ENCODE assay signal across 13 cellular contexts in the genomic region with DNA sequence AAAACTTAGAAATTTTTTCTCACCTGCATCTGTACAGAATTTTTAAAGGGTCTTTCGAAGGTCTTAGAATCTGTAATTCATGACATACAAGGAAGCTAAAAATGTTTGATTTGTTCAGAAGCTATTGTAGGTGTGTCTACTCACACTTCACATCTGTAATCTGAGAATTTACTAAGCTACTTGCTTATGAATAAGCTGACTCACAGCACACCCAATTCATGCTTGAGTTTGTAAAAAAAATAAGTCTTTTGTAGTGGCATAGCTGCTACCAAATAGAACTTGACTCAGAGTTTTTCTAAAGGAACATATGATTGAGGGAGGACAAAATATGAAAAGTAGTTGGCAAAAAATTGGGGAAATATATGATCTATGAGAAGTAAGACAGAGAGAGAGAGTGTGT. TPM values are rescaled to one million over a fixed set of nuclear protein-coding genes. Genes with fewer than 3 reads are reported as not detected.
A peak's percentile ranks its signal among the peaks of the same experiment; 100 is the strongest.
DNase-seq lines count a peak whose midpoint lies in the region; ATAC-seq and TF ChIP-seq lines count a peak whose summit lies in the region.
"Had no signal": no experiment of that assay in that cellular context is flagged by ENCODE, and none has a peak within 500 bp of the region (broad histone marks: within the 10 kb centered on the region; RNA-seq: fewer than 3 reads in every experiment).

No MANE protein-coding gene starts in this region.

- H3K23me2 ChIP-seq in H9 (ENCODE audit: insufficient read length, low read depth, low read length, poor library complexity, severe bottlenecking), result no peaks in the 10 kb centered on the region

- BruUV-seq in mammary epithelial cell (replicated peaks; lab: Mats Ljungman, UMichigan), result no TSS peak

- H2BK20ac ChIP-seq in H9 (ENCODE audit: low read depth, low read length, poor library complexity, severe bottlenecking), result no peak overlapping the region

- no peak overlapping the region for H3K14ac ChIP-seq in H9 (ENCODE audit: insufficient read depth, low read length)

- H3K4me1 ChIP-seq in mammary epithelial cell (ENCODE audit: insufficient read depth, low read length) (peaks cover 13% of the 10 kb centered on the region), lower lobe of right lung (no peaks in the 10 kb centered on the region), H9 (ENCODE audit: insufficient read depth, low read length) (no peaks in the 10 kb centered on the region)

- no peak overlapping the region for H3T11ph ChIP-seq in H9 (ENCODE audit: low read length)

- no peak overlapping the region for H2BK15ac ChIP-seq in H9 (ENCODE audit: low read depth, low read length)

- H3K9me3 ChIP-seq in mammary epithelial cell (replicated peaks; ENCODE audit: insufficient read depth, low read length) (no peaks in the 10 kb centered on the region), lower lobe of right lung (no peaks in the 10 kb centered on the region), H9 (ENCODE audit: control insufficient read depth, low read depth, low read length) (no peaks in the 10 kb centered on the region)

- H3K4me1 Mint-ChIP-seq in activated CD8-positive, alpha-beta T cell treated with anti-CD3 and anti-CD28 coated beads, Interleukin-2, amount 10 ng/mL, durations not matched to agents 7 days and 5 days (ENCODE audit: low read depth), result no peaks in the 10 kb centered on the region
- H3K4me1 Mint-ChIP-seq in H9, result peaks cover 0 to 3% of the 10 kb centered on the region in 2 experiments; a peak in 1 of 4 replicates

- no peak overlapping the region for H3K18ac ChIP-seq in H9 (ENCODE audit: insufficient read length, low read depth, low read length)

- no peak overlapping the region for H3K4me3 Mint-ChIP-seq in activated CD8-positive, alpha-beta T cell treated with anti-CD3 and anti-CD28 coated beads, Interleukin-2, amount 10 ng/mL, durations not matched to agents 7 days and 5 days
- no peak overlapping the region for H3K4me3 Mint-ChIP-seq in H9
- H3K4me3 Mint-ChIP-seq: CD4-positive, alpha-beta T cell had no signal

- in situ Hi-C loops in mammary epithelial cell (cut with MboI; ENCODE audit: low sequenced_read_pairs in 2 of 2), result no loop called here

- H3K79me1 ChIP-seq in H9 (ENCODE audit: insufficient read depth, low read depth, low read length, poor library complexity, severe bottlenecking), result no peaks in the 10 kb centered on the region

- no peak overlapping the region for H3K27ac Mint-ChIP-seq in activated CD8-positive, alpha-beta T cell treated with anti-CD3 and anti-CD28 coated beads, Interleukin-2, amount 10 ng/mL, durations not matched to agents 7 days and 5 days
- no peak overlapping the region for H3K27ac Mint-ChIP-seq in H9
- H3K27ac Mint-ChIP-seq: CD4-positive, alpha-beta T cell had no signal

- H3K56ac ChIP-seq in H9 (ENCODE audit: insufficient read length, low read depth, low read length), result no peak overlapping the region

- H2AFZ ChIP-seq in mammary epithelial cell (ENCODE audit: low read depth, low read length), result no peak overlapping the region
- H2AFZ ChIP-seq in H9 (ENCODE audit: low read length), result no peak overlapping the region

- no peak overlapping the region for H2AK5ac ChIP-seq in H9 (ENCODE audit: insufficient read length, low read length)

- no peak overlapping the region for H4K8ac ChIP-seq in H9 (replicated peaks; ENCODE audit: insufficient read length, low read depth, low read length)

- no peaks in the 10 kb centered on the region for H3K27me3 ChIP-seq in mammary epithelial cell (ENCODE audit: insufficient read depth, low read length)
- no peaks in the 10 kb centered on the region for H3K27me3 ChIP-seq in lower lobe of right lung (ENCODE audit: low read depth)
- H3K27me3 ChIP-seq in H9 (ENCODE audit: insufficient read depth, low read length), result no peaks in the 10 kb centered on the region
- H3K27me3 ChIP-seq: cardiac muscle cell had no signal

- H3K27me3 Mint-ChIP-seq in activated CD8-positive, alpha-beta T cell treated with anti-CD3 and anti-CD28 coated beads, Interleukin-2, amount 10 ng/mL, durations not matched to agents 7 days and 5 days (ENCODE audit: low read depth), result no peaks in the 10 kb centered on the region
- no peaks in the 10 kb centered on the region for H3K27me3 Mint-ChIP-seq in H9 (ENCODE audit: low read depth)

- ATAC-seq in lower lobe of right lung (peak; percentile 41 to 65), GM18858 (IDR thresholded peaks at IDR 0.05; ENCODE audit: unreplicated experiment) (no peak)
- no peak for ATAC-seq in activated CD8-positive, alpha-beta T cell treated with anti-CD3 and anti-CD28 coated beads, Interleukin-2, amount 10 ng/mL, durations not matched to agents 7 days and 5 days
- ATAC-seq: GM12878 had no signal

- H2BK12ac ChIP-seq in H9 (ENCODE audit: insufficient read length, low read depth, low read length), result no peak overlapping the region

- dilution Hi-C loops in mammary epithelial cell (cut with HindIII; ENCODE audit: low sequenced_read_pairs), result no loop called here

- no peaks in the 10 kb centered on the region for H3K9me3 Mint-ChIP-seq in activated CD8-positive, alpha-beta T cell treated with anti-CD3 and anti-CD28 coated beads, Interleukin-2, amount 10 ng/mL, durations not matched to agents 7 days and 5 days (ENCODE audit: insufficient read depth)
- H3K9me3 Mint-ChIP-seq in H9, result no peaks in the 10 kb centered on the region; a peak in 1 of 5 replicates
- H3K9me3 Mint-ChIP-seq: CD4-positive, alpha-beta T cell had no signal

- H4K20me1 ChIP-seq in mammary epithelial cell (ENCODE audit: insufficient read depth, low read length), result no peaks in the 10 kb centered on the region
- H4K20me1 ChIP-seq in H9 (ENCODE audit: control insufficient read depth, insufficient read depth, insufficient read length), result no peaks in the 10 kb centered on the region

- H3K4me3 ChIP-seq in mammary epithelial cell (replicated peaks in 1 of 3; ENCODE audit: insufficient read depth in 1 of 3, low read depth in 2 of 3, low read length in 3 of 3) (no peak overlapping the region), lower lobe of right lung (no peak overlapping the region)
- H3K4me3 ChIP-seq: cardiac muscle cell, GM12878, lung had no signal

- H3K36me3 ChIP-seq in mammary epithelial cell (ENCODE audit: insufficient read depth, low read length) (no peaks in the 10 kb centered on the region), lower lobe of right lung (no peaks in the 10 kb centered on the region)
- H3K36me3 ChIP-seq: cardiac muscle cell had no signal

- H3K27ac ChIP-seq in mammary epithelial cell (ENCODE audit: insufficient read depth, low read depth, low read length), result no peak overlapping the region
- H3K27ac ChIP-seq in lower lobe of right lung, result no peak overlapping the region
- H3K27ac ChIP-seq in H9 (ENCODE audit: insufficient read length, low read depth, low read length), result no peak overlapping the region

- POLR2A ChIA-PET in activated CD8-positive, alpha-beta T cell treated with anti-CD3 and anti-CD28 coated beads, Interleukin-2, amount 10 ng/mL, durations not matched to agents 7 days and 5 days (lab: Charles Lee), result no interaction called here

- no peak overlapping the region for H2BK120ac ChIP-seq in H9 (ENCODE audit: low read depth, low read length, poor library complexity, severe bottlenecking)

- no peaks in the 10 kb centered on the region for H3K79me2 ChIP-seq in mammary epithelial cell (ENCODE audit: insufficient read depth, low read length)
- no peaks in the 10 kb centered on the region for H3K79me2 ChIP-seq in H9 (ENCODE audit: insufficient read depth, low read length)

- WGBS in mammary epithelial cell (ENCODE audit: low coverage, missing lambda C conversion rate), result 78% methylated on average over 1 of the region's 1 CpG
- no CpG with 5 or more reads among the region's 1 CpG for WGBS in H9 (ENCODE audit: extremely low coverage, insufficient read length, low lambda C conversion rate)

- intact Hi-C loops in mammary epithelial cell (cut with micrococcal nuclease) (loop anchor here (5.0 kb wide), 1 partner anchor 35 kb away; no protein-coding TSS in a partner anchor), lower lobe of right lung (cut with DNase I) (no loop called here)

- H3K36me3 Mint-ChIP-seq in activated CD8-positive, alpha-beta T cell treated with anti-CD3 and anti-CD28 coated beads, Interleukin-2, amount 10 ng/mL, durations not matched to agents 7 days and 5 days (ENCODE audit: low read depth), result no peaks in the 10 kb centered on the region
- no peaks in the 10 kb centered on the region for H3K36me3 Mint-ChIP-seq in H9 (ENCODE audit: insufficient read depth in 1 of 3, low read depth in 3 of 3)

- H3K4me2 ChIP-seq in mammary epithelial cell (ENCODE audit: insufficient read depth, low read depth, low read length), result no peak overlapping the region
- H3K4me2 ChIP-seq in H9 (ENCODE audit: insufficient read depth, insufficient read length, low read length), result no peak overlapping the region

- no peak overlapping the region for H2BK5ac ChIP-seq in H9 (ENCODE audit: insufficient read length, low read length)

- CTCF ChIA-PET in mammary epithelial cell (lab: Charles Lee; ENCODE audit: low non-redundant PET), result no interaction called here
- CTCF ChIA-PET in activated CD8-positive, alpha-beta T cell treated with anti-CD3 and anti-CD28 coated beads, Interleukin-2, amount 10 ng/mL, durations not matched to agents 7 days and 5 days (lab: Charles Lee), result no interaction called here

- no peak overlapping the region for H3K4ac ChIP-seq in H9 (ENCODE audit: low read depth, low read length)

- H3K23ac ChIP-seq in H9 (ENCODE audit: insufficient read length, low read depth, low read length), result no peak overlapping the region

- no peak overlapping the region for H3K9ac ChIP-seq in mammary epithelial cell (ENCODE audit: insufficient read depth, low read length)
- H3K9ac ChIP-seq in H9 (ENCODE audit: extremely low read depth, insufficient read length, low read length), result no peak overlapping the region

- H4K91ac ChIP-seq in H9 (ENCODE audit: insufficient read length, low read depth, low read length), result no peak overlapping the region

- TF ChIP-seq CTCF in mammary epithelial cell (conservative IDR thresholded peaks at IDR 0.05 in 1 of 2, IDR thresholded peaks at IDR 0.05 in 1 of 2; ENCODE audit: extremely low read depth in 1 of 2, insufficient read depth in 1 of 2, low read depth in 1 of 2, low read length in 2 of 2) (no peak), lower lobe of right lung (IDR thresholded peaks at IDR 0.05) (no peak), H9 (conservative IDR thresholded peaks at IDR 0.05) (no peak)

- DNase-seq in Daoy (ENCODE audit: low read depth) (peak; percentile 41), NCI-H2029 (lab: John Stamatoyannopoulos, UW) (peak; percentile 50), mammary epithelial cell (peak; percentile 75), lower lobe of right lung (no peak), H9 (no peak)
- DNase-seq in activated CD8-positive, alpha-beta T cell treated with anti-CD3 and anti-CD28 coated beads, Interleukin-2, amount 10 ng/mL, durations not matched to agents 7 days and 5 days, result no peak
- no peak for DNase-seq in stimulated activated naive CD4-positive, alpha-beta T cell treated with Interleukin-2 at 50 U/mL for 16 hours (lab: John Stamatoyannopoulos, UW)
- DNase-seq: CD4-positive, alpha-beta T cell; NCI-H1105 treated with DMSO at 0.1 percent for 48 hours had no signal

- H4K5ac ChIP-seq in H9 (ENCODE audit: insufficient read length, low read depth, low read length), result no peak overlapping the region

RNA-seq across cellular contexts. Expression of gene AGR2, which starts 12.7 kb away (rescaled TPM):
- not detected in 2 replicates for total RNA-seq in Daoy (2014; rRNA removed; shearing (Covaris generic))
- total RNA-seq in mammary epithelial cell (1 to 10 TPM; 1.0 to 1.9 TPM), lower lobe of right lung (93.0 TPM), H9 (2021) (not detected in 2 replicates)
- polyA plus RNA-seq in mammary epithelial cell, result 8.7 TPM
- not detected for polyA minus RNA-seq in mammary epithelial cell
- total RNA-seq in activated CD8-positive, alpha-beta T cell treated with anti-CD3 and anti-CD28 coated beads, Interleukin-2, amount 10 ng/mL, durations not matched to agents 7 days and 5 days, result not detected
- total RNA-seq: cardiac muscle cell; CD4-positive, alpha-beta T cell had no signal
- polyA plus RNA-seq: GM12878 had no signal

Comparison
In these comparisons a context has a peak if more than half of its experiments do, and no peak if none do; other contexts are left out.
1. DNase-seq: peak in Daoy (single experiment), NCI-H2029 (single experiment) and mammary epithelial cell (single experiment); none in lower lobe of right lung (single experiment), activated CD8-positive, alpha-beta T cell treated with anti-CD3 and anti-CD28 coated beads, Interleukin-2, amount 10 ng/mL, durations not matched to agents 7 days and 5 days (single experiment), stimulated activated naive CD4-positive, alpha-beta T cell treated with Interleukin-2 at 50 U/mL for 16 hours (single experiment) and H9 (single experiment).
2. ATAC-seq: peak in lower lobe of right lung (2 of 2); none in activated CD8-positive, alpha-beta T cell treated with anti-CD3 and anti-CD28 coated beads, Interleukin-2, amount 10 ng/mL, durations not matched to agents 7 days and 5 days (single experiment) and GM18858 (single experiment).
3. RNA of gene AGR2, which starts 12.7 kb away (total RNA-seq): 93.0 TPM in lower lobe of right lung (single experiment); 1.0 to 1.9 TPM in mammary epithelial cell, not detected in Daoy, not detected in activated CD8-positive, alpha-beta T cell treated with anti-CD3 and anti-CD28 coated beads, Interleukin-2, amount 10 ng/mL, durations not matched to agents 7 days and 5 days and not detected in H9; every median in the first group is over 10 times any median in the second.